ENCODE assay signal across 1 cellular context in the genomic region with DNA sequence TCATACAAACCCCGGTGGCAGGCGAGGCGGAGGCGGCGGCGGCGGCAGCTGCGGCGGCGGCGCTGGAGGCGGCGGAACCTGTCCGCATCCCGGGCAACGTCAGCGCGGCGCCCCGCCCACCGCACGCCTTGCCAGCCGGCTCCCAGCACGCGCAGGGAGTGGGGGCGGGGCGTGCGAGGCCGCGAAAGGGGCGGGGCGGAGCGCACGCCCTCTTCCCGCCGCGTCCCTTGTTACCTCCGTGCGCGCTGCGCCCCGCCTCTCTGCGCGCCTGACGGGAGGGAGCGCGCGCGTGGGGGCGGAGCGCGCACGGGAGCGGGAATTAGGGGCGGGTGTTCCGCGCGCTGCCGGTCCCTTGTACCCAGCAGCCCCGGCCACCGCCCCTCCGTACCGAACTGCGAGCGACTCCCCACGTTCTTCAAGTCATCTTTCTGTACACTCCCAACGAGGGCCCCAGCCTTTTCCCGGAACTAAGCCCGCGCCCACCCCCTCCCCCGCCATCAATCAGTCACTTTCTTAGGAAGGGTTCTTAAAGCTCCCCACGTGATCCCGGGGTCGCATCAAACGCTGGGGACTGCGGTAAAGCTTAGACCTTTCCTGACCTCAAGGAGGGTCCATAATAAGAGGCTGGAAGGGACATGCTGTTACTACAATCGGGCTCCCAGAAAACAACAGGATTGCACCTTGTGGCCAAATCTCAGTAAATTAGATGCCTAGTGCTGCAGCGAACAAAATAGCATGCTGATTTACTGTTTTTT.
TF ChIP-seq lines count a peak whose summit lies in the region.

A gene with protein sequence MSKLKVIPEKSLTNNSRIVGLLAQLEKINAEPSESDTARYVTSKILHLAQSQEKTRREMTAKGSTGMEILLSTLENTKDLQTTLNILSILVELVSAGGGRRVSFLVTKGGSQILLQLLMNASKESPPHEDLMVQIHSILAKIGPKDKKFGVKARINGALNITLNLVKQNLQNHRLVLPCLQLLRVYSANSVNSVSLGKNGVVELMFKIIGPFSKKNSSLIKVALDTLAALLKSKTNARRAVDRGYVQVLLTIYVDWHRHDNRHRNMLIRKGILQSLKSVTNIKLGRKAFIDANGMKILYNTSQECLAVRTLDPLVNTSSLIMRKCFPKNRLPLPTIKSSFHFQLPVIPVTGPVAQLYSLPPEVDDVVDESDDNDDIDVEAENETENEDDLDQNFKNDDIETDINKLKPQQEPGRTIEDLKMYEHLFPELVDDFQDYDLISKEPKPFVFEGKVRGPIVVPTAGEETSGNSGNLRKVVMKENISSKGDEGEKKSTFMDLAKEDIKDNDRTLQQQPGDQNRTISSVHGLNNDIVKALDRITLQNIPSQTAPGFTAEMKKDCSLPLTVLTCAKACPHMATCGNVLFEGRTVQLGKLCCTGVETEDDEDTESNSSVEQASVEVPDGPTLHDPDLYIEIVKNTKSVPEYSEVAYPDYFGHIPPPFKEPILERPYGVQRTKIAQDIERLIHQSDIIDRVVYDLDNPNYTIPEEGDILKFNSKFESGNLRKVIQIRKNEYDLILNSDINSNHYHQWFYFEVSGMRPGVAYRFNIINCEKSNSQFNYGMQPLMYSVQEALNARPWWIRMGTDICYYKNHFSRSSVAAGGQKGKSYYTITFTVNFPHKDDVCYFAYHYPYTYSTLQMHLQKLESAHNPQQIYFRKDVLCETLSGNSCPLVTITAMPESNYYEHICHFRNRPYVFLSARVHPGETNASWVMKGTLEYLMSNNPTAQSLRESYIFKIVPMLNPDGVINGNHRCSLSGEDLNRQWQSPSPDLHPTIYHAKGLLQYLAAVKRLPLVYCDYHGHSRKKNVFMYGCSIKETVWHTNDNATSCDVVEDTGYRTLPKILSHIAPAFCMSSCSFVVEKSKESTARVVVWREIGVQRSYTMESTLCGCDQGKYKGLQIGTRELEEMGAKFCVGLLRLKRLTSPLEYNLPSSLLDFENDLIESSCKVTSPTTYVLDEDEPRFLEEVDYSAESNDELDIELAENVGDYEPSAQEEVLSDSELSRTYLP (minus strand): TSS at position 80 of the 755 bp plus-strand sequence. CDS start 29,421 bp downstream, outside the sequence.

TF ChIP-seq in HCT116, 20 proteins besides CTCF, POLR2A, EP300 and RAD21 (continued from another document):
- TF ChIP-seq YY1 (IDR thresholded peaks at IDR 0.05; ENCODE audit: extremely low read depth, insufficient replicate concordance, low read depth, low read length): no peak
- TF ChIP-seq FOSL1 (IDR thresholded peaks at IDR 0.05; ENCODE audit: low read depth): no peak
- no peak for TF ChIP-seq JUND (IDR thresholded peaks at IDR 0.05)
- TF ChIP-seq CEBPB (IDR thresholded peaks at IDR 0.05; ENCODE audit: low read depth): no peak
- TF ChIP-seq, protein P1, sequence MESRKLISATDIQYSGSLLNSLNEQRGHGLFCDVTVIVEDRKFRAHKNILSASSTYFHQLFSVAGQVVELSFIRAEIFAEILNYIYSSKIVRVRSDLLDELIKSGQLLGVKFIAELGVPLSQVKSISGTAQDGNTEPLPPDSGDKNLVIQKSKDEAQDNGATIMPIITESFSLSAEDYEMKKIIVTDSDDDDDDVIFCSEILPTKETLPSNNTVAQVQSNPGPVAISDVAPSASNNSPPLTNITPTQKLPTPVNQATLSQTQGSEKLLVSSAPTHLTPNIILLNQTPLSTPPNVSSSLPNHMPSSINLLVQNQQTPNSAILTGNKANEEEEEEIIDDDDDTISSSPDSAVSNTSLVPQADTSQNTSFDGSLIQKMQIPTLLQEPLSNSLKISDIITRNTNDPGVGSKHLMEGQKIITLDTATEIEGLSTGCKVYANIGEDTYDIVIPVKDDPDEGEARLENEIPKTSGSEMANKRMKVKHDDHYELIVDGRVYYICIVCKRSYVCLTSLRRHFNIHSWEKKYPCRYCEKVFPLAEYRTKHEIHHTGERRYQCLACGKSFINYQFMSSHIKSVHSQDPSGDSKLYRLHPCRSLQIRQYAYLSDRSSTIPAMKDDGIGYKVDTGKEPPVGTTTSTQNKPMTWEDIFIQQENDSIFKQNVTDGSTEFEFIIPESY (IDR thresholded peaks at IDR 0.05; ENCODE audit: extremely low read depth, insufficient replicate concordance, low read length): no peak
- peak; percentile 62; the same call in 1 of the 2 replicates for TF ChIP-seq EGR1 (IDR thresholded peaks at IDR 0.05; ENCODE audit: low read depth)
- peak; percentile 63 for TF ChIP-seq SP1 (IDR thresholded peaks at IDR 0.05; ENCODE audit: low read depth)
- no peak for TF ChIP-seq ZNF274 (IDR thresholded peaks at IDR 0.05; ENCODE audit: low read depth, low read length)
- TF ChIP-seq, protein P2, sequence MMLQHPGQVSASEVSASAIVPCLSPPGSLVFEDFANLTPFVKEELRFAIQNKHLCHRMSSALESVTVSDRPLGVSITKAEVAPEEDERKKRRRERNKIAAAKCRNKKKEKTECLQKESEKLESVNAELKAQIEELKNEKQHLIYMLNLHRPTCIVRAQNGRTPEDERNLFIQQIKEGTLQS (IDR thresholded peaks at IDR 0.05): no peak
- no peak for TF ChIP-seq EZH2 (IDR thresholded peaks at IDR 0.05)
- TF ChIP-seq POLR2AphosphoS5 (IDR thresholded peaks at IDR 0.05; ENCODE audit: low read depth, low read length): peak; percentile 61
